ENCODE assay signal across 11 cellular contexts in genomic region chr2:130556441-130556840, GRCh38. TPM values are rescaled to one million over a fixed set of nuclear protein-coding genes. Genes with fewer than 3 reads are reported as not detected.
"Had no signal": no experiment of that assay in that cellular context is flagged by ENCODE, and none has a peak within 500 bp of the region (broad histone marks: within the 10 kb centered on the region; RNA-seq: fewer than 3 reads in every experiment).

No MANE protein-coding gene starts in this region.

RNA-seq across cellular contexts. Expression of gene CFC1B, which starts 35.4 kb away (rescaled TPM):
- total RNA-seq: OCI-LY7, PC-3, PC-9, Peyer's patch, Right ventricle myocardium inferior, Right ventricle myocardium superior, RPMI7951, SJCRH30, SJSA1, SK-MEL-5 had no signal
- polyA plus RNA-seq: SK-N-SH had no signal

RNA-seq across cellular contexts. Expression of gene CFC1, which starts 42.9 kb away (rescaled TPM):
- total RNA-seq: OCI-LY7, PC-3, PC-9, Peyer's patch, Right ventricle myocardium inferior, Right ventricle myocardium superior, RPMI7951, SJCRH30, SJSA1, SK-MEL-5 had no signal
- polyA plus RNA-seq: SK-N-SH had no signal

RNA-seq across cellular contexts. Expression of gene POTEI, which starts 47.3 kb away (rescaled TPM):
- total RNA-seq: PC-3, PC-9, Right ventricle myocardium inferior, Right ventricle myocardium superior, RPMI7951, SJSA1, SK-MEL-5 had no signal
- polyA plus RNA-seq: SK-N-SH had no signal

RNA-seq across cellular contexts. Expression of gene POTEJ, which starts 54.8 kb away (rescaled TPM):
- total RNA-seq: PC-3, PC-9, Right ventricle myocardium inferior, Right ventricle myocardium superior, RPMI7951, SJSA1, SK-MEL-5 had no signal
- polyA plus RNA-seq: SK-N-SH had no signal
